ENCODE assay signal across 9 cellular contexts in the genomic region with DNA sequence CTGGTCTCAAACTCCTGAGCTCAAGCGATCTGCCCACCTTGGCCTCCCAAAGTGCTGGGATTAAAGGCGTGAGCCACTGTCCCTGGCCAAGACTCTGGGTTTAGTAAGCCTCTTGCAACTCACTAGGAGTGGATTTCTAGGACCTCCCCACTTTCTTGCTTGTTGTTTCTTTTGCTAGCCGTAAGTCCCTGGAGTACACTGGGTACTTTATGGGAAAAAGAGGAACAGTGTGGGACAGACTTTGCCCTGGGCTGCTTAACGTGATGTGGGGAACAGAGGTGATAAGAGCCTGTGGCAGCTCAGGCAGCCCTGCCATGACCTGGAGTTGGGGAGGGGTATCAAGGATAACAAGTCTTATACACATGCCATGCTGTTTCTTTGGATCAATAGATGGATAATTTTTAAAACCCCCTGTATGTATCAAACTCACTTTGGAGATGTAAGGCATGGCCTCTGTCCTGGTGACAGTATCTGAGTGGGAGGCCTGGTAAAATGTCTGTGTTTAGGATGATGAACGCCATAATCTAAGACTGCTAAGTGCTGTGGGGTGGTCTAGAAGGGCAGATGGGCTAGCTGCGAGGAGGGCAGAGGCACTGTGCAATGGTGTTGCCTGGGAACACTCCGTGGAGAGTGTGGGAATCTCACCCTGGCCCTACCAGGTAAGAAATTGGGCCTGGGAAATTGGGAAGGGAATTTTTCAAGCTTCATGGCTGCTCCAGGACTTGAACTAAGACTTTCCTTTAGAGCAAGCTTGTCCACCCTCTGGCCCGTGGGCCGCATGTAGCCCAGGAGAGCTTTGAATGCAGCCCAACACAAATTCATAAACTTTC. TPM values are rescaled to one million over a fixed set of nuclear protein-coding genes. Genes with fewer than 3 reads are reported as not detected.
A peak's percentile ranks its signal among the peaks of the same experiment; 100 is the strongest.
DNase-seq lines count a peak whose midpoint lies in the region; ATAC-seq, FAIRE-seq and TF ChIP-seq lines count a peak whose summit lies in the region.
"Had no signal": no experiment of that assay in that cellular context is flagged by ENCODE, and none has a peak within 500 bp of the region (broad histone marks: within the 10 kb centered on the region; RNA-seq: fewer than 3 reads in every experiment).

No MANE protein-coding gene starts in this region.

- BruUV-seq in endothelial cell of umbilical vein (replicated peaks; lab: Mats Ljungman, UMichigan) = TSS peak; percentile 74

- no peaks in the 10 kb centered on the region for H3K27me3 ChIP-seq in CD4-positive, alpha-beta T cell (ENCODE audit: control insufficient read depth, insufficient read depth, low read length)
- no peaks in the 10 kb centered on the region for H3K27me3 ChIP-seq in SJSA1 (replicated peaks)
- H3K27me3 ChIP-seq in endothelial cell of umbilical vein (ENCODE audit: control insufficient read depth in 2 of 2, insufficient read depth in 2 of 2, low read length in 2 of 2) = no peaks in the 10 kb centered on the region

- peak overlapping the region; percentile 40 for H3K4me2 ChIP-seq in endothelial cell of umbilical vein (ENCODE audit: insufficient read depth, low read length)

- CTCF ChIA-PET in CD4-positive, alpha-beta T cell (lab: Charles Lee) = interaction anchor here (1.0 to 2.2 kb wide), 4 partner anchors 14 to 51 kb away, joined by 3 to 7 read pairs (median 4); no protein-coding TSS in a partner anchor
- CTCF ChIA-PET in endothelial cell of umbilical vein (lab: Charles Lee) = interaction anchor here (0.8 to 1.5 kb wide), 11 partner anchors 11 to 184 kb away, joined by 3 to 6 read pairs (median 3); no protein-coding TSS in a partner anchor

- FAIRE-seq in endothelial cell of umbilical vein (lab: Jason Lieb, UNC) = no peak

- peak overlapping the region; percentile 85 for H3K27ac ChIP-seq in CD4-positive, alpha-beta T cell (ENCODE audit: low read depth, low read length)
- H3K27ac ChIP-seq in SJSA1 (peak overlapping the region; percentile 84), endothelial cell of umbilical vein (ENCODE audit: insufficient read depth, low read depth, low read length) (peak overlapping the region; percentile 92)

- H3K4me3 ChIP-seq in SJSA1 (no peak overlapping the region), endothelial cell of umbilical vein (replicated peaks in 1 of 3; ENCODE audit: insufficient read depth in 1 of 3, low read depth in 1 of 3, low read length in 3 of 3) (no peak overlapping the region)

- DNase-seq in CD4-positive, alpha-beta T cell = no peak
- no peak for DNase-seq in SJSA1 (ENCODE audit: low read depth in 1 of 2, low spot score in 2 of 2)
- peak; percentile 48 for DNase-seq in endothelial cell of umbilical vein (ENCODE audit: low read depth, low spot score)
- peak; percentile 56 for DNase-seq in posterior vena cava (ENCODE audit: low spot score)
- no peak for DNase-seq in NCI-H2107 treated with DMSO at 0.1 percent for 48 hours (lab: John Stamatoyannopoulos, UW; ENCODE audit: unreplicated experiment)
- no peak for DNase-seq in NCI-H187 treated with DMSO at 0.1 percent for 48 hours (lab: John Stamatoyannopoulos, UW)
- no peak for DNase-seq in NK-92 (lab: John Stamatoyannopoulos, UW; ENCODE audit: unreplicated experiment)
- DNase-seq in NCI-H524 treated with DMSO at 0.1 percent for 48 hours (lab: John Stamatoyannopoulos, UW) = no peak
- DNase-seq: MM.1S had no signal

- H3K27me3 Mint-ChIP-seq in CD4-positive, alpha-beta T cell = no peaks in the 10 kb centered on the region

- POLR2A ChIA-PET in CD4-positive, alpha-beta T cell (lab: Charles Lee) = interaction anchor here (0.6 to 4.1 kb wide), 19 partner anchors 9 to 1232 kb away, joined by 3 to 28 read pairs (median 5); no protein-coding TSS in a partner anchor
- POLR2A ChIA-PET in endothelial cell of umbilical vein (lab: Charles Lee) = interaction anchor here (0.7 kb wide), 1 partner anchor 78 kb away, joined by 3 read pairs; no protein-coding TSS in a partner anchor

- peak overlapping the region; percentile 66 for H3K9ac ChIP-seq in endothelial cell of umbilical vein (replicated peaks; ENCODE audit: extremely low read depth, insufficient read depth, low read length)

- H3K4me3 Mint-ChIP-seq in CD4-positive, alpha-beta T cell = peak overlapping the region; percentile 77

- no peaks in the 10 kb centered on the region for H4K20me1 ChIP-seq in endothelial cell of umbilical vein (replicated peaks; ENCODE audit: control insufficient read depth, extremely low read depth, insufficient read depth, low read length)

- H3K36me3 Mint-ChIP-seq in CD4-positive, alpha-beta T cell (ENCODE audit: low read depth) = peaks cover 6% of the 10 kb centered on the region

- intact Hi-C loops in CD4-positive, alpha-beta T cell (cut with DNase I, micrococcal nuclease) = loop anchor here (2.0 to 5.0 kb wide), 2 partner anchors 15 to 38 kb away; no protein-coding TSS in a partner anchor
- intact Hi-C loops in endothelial cell of umbilical vein (cut with micrococcal nuclease) = loop anchor here (2.0 kb wide), 2 partner anchors 27 to 43 kb away; no protein-coding TSS in a partner anchor
- intact Hi-C loops in posterior vena cava (cut with DNase I) = no loop called here

- H3K9me3 ChIP-seq in CD4-positive, alpha-beta T cell (ENCODE audit: control insufficient read depth, low read length) = no peaks in the 10 kb centered on the region
- H3K9me3 ChIP-seq in SJSA1 (replicated peaks) = no peaks in the 10 kb centered on the region
- H3K9me3 ChIP-seq in endothelial cell of umbilical vein (replicated peaks; ENCODE audit: control insufficient read depth, insufficient read depth, low read length) = no peaks in the 10 kb centered on the region

- H3K4me1 Mint-ChIP-seq in CD4-positive, alpha-beta T cell (ENCODE audit: low read depth) = peaks cover 92% of the 10 kb centered on the region

- peaks cover 85% of the 10 kb centered on the region for H3K4me1 ChIP-seq in SJSA1 (replicated peaks)
- peaks cover 79% of the 10 kb centered on the region for H3K4me1 ChIP-seq in endothelial cell of umbilical vein (ENCODE audit: control insufficient read depth, extremely low read depth, insufficient read depth, low read length)

- no peak for TF ChIP-seq POLR2A in endothelial cell of umbilical vein (IDR thresholded peaks at IDR 0.05; ENCODE audit: low read depth, low read length)

- H2AFZ ChIP-seq in endothelial cell of umbilical vein (ENCODE audit: low read depth, low read length) = no peak overlapping the region

- peaks cover 11% of the 10 kb centered on the region; the same call in 1 of the 2 replicates for H3K36me3 ChIP-seq in SJSA1
- no peaks in the 10 kb centered on the region for H3K36me3 ChIP-seq in endothelial cell of umbilical vein (ENCODE audit: control insufficient read depth in 2 of 2, extremely low read depth in 1 of 2, insufficient read depth in 2 of 2, low read length in 2 of 2)

- peaks cover 95% of the 10 kb centered on the region for H3K79me2 ChIP-seq in endothelial cell of umbilical vein (ENCODE audit: control insufficient read depth, insufficient read depth, low read length)

- TF ChIP-seq CTCF in CD4-positive, alpha-beta T cell (IDR thresholded peaks at IDR 0.05) = no peak
- no peak for TF ChIP-seq CTCF in endothelial cell of umbilical vein (IDR thresholded peaks at IDR 0.05; ENCODE audit: extremely low read depth in 1 of 2, insufficient read depth in 1 of 2, low read depth in 1 of 2, low read length in 2 of 2)

- no peaks in the 10 kb centered on the region for H3K9me1 ChIP-seq in endothelial cell of umbilical vein (replicated peaks; ENCODE audit: control insufficient read depth, extremely low read depth, insufficient read depth, low read length)

- H3K27ac Mint-ChIP-seq in CD4-positive, alpha-beta T cell = peak overlapping the region; percentile 96

- H3K9me3 Mint-ChIP-seq in CD4-positive, alpha-beta T cell = no peaks in the 10 kb centered on the region

- dilution Hi-C loops in endothelial cell of umbilical vein (cut with MboI; ENCODE audit: extremely low pct_ligation_motif_present, low sequenced_read_pairs) = no loop called here

- no peak for ATAC-seq in CD4-positive, alpha-beta T cell (ENCODE audit: poor library complexity)

TF ChIP-seq in endothelial cell of umbilical vein, 7 proteins besides CTCF, POLR2A, EP300 and RAD21:
- TF ChIP-seq POLR2AphosphoS5 (IDR thresholded peaks at IDR 0.05; ENCODE audit: insufficient read depth, low read depth, low read length) (no peak), MYC (IDR thresholded peaks at IDR 0.05; ENCODE audit: low read depth, low read length) (no peak), MAX (IDR thresholded peaks at IDR 0.05; ENCODE audit: insufficient read depth, insufficient read length) (no peak), GATA2 (IDR thresholded peaks at IDR 0.05; ENCODE audit: insufficient read depth, insufficient read length, low read depth, low read length) (no peak), JUN (IDR thresholded peaks at IDR 0.05; ENCODE audit: borderline replicate concordance, insufficient read depth, insufficient read length, low read depth) (no peak), FOS (IDR thresholded peaks at IDR 0.05; ENCODE audit: borderline replicate concordance, insufficient read depth, low read length) (no peak), EZH2 (IDR thresholded peaks at IDR 0.05; ENCODE audit: borderline replicate concordance, low read depth, low read length, severe bottlenecking) (no peak)

RNA-seq across cellular contexts. Expression of gene SMAD3, which starts 54.8 kb away (rescaled TPM):
- 10 to 100 TPM; 30.0 to 31.0 TPM for total RNA-seq in CD4-positive, alpha-beta T cell
- 19.5 and 22.0 TPM in 2 replicates for total RNA-seq in SJSA1 (2014; rRNA removed; shearing (Covaris generic))
- total RNA-seq in endothelial cell of umbilical vein (71.7 and 88.2 TPM in 2 replicates), posterior vena cava (10 to 100 TPM; 56.3 to 62.7 TPM)
- 53.4 and 56.4 TPM in 2 replicates for polyA plus RNA-seq in endothelial cell of umbilical vein
- 47.7 and 47.9 TPM in 2 replicates for polyA plus RNA-seq in endothelial cell of umbilical vein (2011; cell fraction: cytosol; rRNA removed)
- 114 and 122 TPM in 2 replicates for polyA plus RNA-seq in endothelial cell of umbilical vein (2011; cell fraction: nucleus; rRNA removed)
- polyA plus RNA-seq in endothelial cell of umbilical vein (2012) = 87.3 and 91.3 TPM in 2 replicates
- polyA minus RNA-seq in endothelial cell of umbilical vein = 53.1 and 59.9 TPM in 2 replicates
- 13.7 TPM for polyA minus RNA-seq in endothelial cell of umbilical vein (2011; cell fraction: cytosol; rRNA and poly(A)+ RNA removed)
- 73.9 and 75.1 TPM in 2 replicates for polyA minus RNA-seq in endothelial cell of umbilical vein (2011; cell fraction: nucleus; rRNA and poly(A)+ RNA removed)

Comparison
In these comparisons a context has a peak if more than half of its experiments do, and no peak if none do; other contexts are left out.
1. DNase-seq: peak in endothelial cell of umbilical vein (single experiment) and posterior vena cava (single experiment); none in CD4-positive, alpha-beta T cell (0 of 10), SJSA1 (0 of 2), NCI-H2107 treated with DMSO at 0.1 percent for 48 hours (single experiment), NCI-H187 treated with DMSO at 0.1 percent for 48 hours (single experiment), NK-92 (single experiment) and NCI-H524 treated with DMSO at 0.1 percent for 48 hours (single experiment).
2. intact Hi-C loops: an anchor here in CD4-positive, alpha-beta T cell (2.0 to 5.0 kb wide) and endothelial cell of umbilical vein (2.0 kb wide); none called in posterior vena cava.
3. Peak in every context shown above with its lines, with median percentiles within 50 percentile points of each other: H3K27ac ChIP-seq.